In the genomic region with DNA sequence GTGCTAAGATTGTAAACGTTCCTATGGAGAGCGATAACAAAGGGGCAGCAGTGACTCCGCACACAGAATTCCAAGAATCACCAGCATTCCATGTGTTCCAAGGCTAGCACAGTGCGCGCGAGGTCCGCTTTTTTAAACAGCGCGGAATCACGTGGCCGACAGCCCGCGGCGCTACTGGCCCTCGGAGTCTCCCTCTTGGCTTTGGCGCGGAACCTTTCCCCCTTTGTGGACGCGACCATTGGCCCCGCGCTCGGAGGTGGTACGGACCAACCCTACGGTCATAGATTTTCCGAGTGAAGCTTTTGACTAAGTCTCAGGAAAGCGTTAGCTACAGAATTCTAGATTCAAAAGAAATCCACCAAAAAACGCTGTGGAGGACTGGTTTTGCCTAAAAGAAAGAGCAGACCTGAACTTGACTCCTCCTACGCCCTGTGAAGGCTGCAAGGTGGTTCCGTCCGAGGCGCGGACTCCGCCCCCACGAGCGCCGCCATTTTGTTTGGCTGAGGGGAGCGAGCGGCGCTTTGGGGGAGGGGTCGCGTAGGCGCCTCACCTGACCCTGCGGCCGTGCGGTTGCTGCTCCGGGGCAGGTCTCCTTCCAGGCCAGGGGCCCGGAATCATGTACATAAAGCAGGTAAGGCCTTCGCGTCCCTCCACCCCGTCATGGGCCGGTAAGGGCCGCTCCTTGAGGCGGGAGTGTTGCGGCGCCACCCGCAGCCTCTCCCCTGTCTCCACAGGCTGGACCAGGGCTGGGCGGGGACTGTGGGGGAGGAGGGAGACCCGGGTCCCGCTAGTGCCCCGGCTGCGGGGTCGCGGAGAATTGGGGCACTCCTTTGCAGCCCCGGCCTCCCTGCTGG, we compare ENCODE assay signal across 8 cellular contexts. TPM values are rescaled to one million over a fixed set of nuclear protein-coding genes. Genes with fewer than 3 reads are reported as not detected.
DNase-seq lines count a peak whose midpoint lies in the region; ATAC-seq and TF ChIP-seq lines count a peak whose summit lies in the region.

A gene (plus strand): TSS at position 495 of the 854 bp plus-strand sequence. CDS start 122 bp downstream, at position 617.

- peaks cover 5% of the 10 kb centered on the region for H3K27me3 Mint-ChIP-seq in GM23338 (ENCODE audit: insufficient read depth, low read depth, poor library complexity)
- H3K27me3 Mint-ChIP-seq in activated T-helper 2 cell treated with anti-CD3 and anti-CD28 coated beads, Interferon-gamma antibody, Interleukin-2, Interleukin-4, amounts not matched to agents 10 μg/mL and 5 μg/mL and 100 μg/mL, durations not matched to agents 14 hours and 24 hours and 36 hours (ENCODE audit: low read depth) = peaks cover 9% of the 10 kb centered on the region
- peaks cover 6 to 18% (median 14%) of the 10 kb centered on the region in 5 donors for H3K27me3 Mint-ChIP-seq in naive thymus-derived CD8-positive, alpha-beta T cell

- peak within 1 kb of the TSS; percentile 95 for H3K4me3 Mint-ChIP-seq in GM23338
- peak within 1 kb of the TSS; percentile 90 for H3K4me3 Mint-ChIP-seq in activated T-helper 2 cell treated with anti-CD3 and anti-CD28 coated beads, Interferon-gamma antibody, Interleukin-2, Interleukin-4, amounts not matched to agents 10 μg/mL and 5 μg/mL and 100 μg/mL, durations not matched to agents 14 hours and 24 hours and 36 hours (ENCODE audit: low read depth)
- peak within 1 kb of the TSS; percentile 92 to 99 (median 96) for H3K4me3 Mint-ChIP-seq in naive thymus-derived CD8-positive, alpha-beta T cell

- POLR2A ChIA-PET in naive thymus-derived CD8-positive, alpha-beta T cell (lab: Charles Lee) = interaction anchor here (0.6 to 2.9 kb wide), 7 partner anchors 27 to 357 kb away, joined by 3 to 11 read pairs (median 4); a partner anchor contains a TSS

- peak within 1 kb of the TSS; percentile 89 for H3K4me3 ChIP-seq in GM23338
- peak within 1 kb of the TSS; percentile 80 for H3K4me3 ChIP-seq in fibroblast of mammary gland (ENCODE audit: control insufficient read depth, low read depth, low read length)

- H3K36me3 ChIP-seq in GM23338 (ENCODE audit: insufficient read depth) = no peaks in the 10 kb centered on the region; the same call in 1 of the 2 replicates

- TF ChIP-seq CTCF in GM23338 (conservative IDR thresholded peaks at IDR 0.05; ENCODE audit: low read depth in 2 of 2) (no peak), fibroblast of mammary gland (conservative IDR thresholded peaks at IDR 0.05; ENCODE audit: control insufficient read depth, insufficient read depth, low read depth, low read length) (no peak)

- peaks cover 10% of the 10 kb centered on the region; the same call in 2 of the 3 replicates for H3K4me1 Mint-ChIP-seq in GM23338
- H3K4me1 Mint-ChIP-seq in activated T-helper 2 cell treated with anti-CD3 and anti-CD28 coated beads, Interferon-gamma antibody, Interleukin-2, Interleukin-4, amounts not matched to agents 10 μg/mL and 5 μg/mL and 100 μg/mL, durations not matched to agents 14 hours and 24 hours and 36 hours (ENCODE audit: low read depth) = peaks cover 51% of the 10 kb centered on the region
- peaks cover 13 to 47% (median 36%) of the 10 kb centered on the region in 4 donors for H3K4me1 Mint-ChIP-seq in naive thymus-derived CD8-positive, alpha-beta T cell

- peak within 1 kb of the TSS; percentile 61; the same call in 1 of the 2 replicates for H2AFZ ChIP-seq in GM23338

- peaks cover 47% of the 10 kb centered on the region for H3K79me2 ChIP-seq in GM23338 (replicated peaks; ENCODE audit: insufficient read depth)

- DNase-seq in Daoy (ENCODE audit: low read depth) (peak; percentile 96), GM23338 (ENCODE audit: low spot score) (peak; percentile 98), LHCN-M2 (ENCODE audit: low read depth) (peak; percentile 95), RPMI8226 (peak; percentile 91), fibroblast of mammary gland (ENCODE audit: low read depth) (peak; percentile 95)
- DNase-seq in activated T-helper 2 cell treated with anti-CD3 and anti-CD28 coated beads, Interferon-gamma antibody, Interleukin-2, Interleukin-4, amounts not matched to agents 10 μg/mL and 5 μg/mL and 100 μg/mL, durations not matched to agents 14 hours and 24 hours and 36 hours (ENCODE audit: low spot score) = peak; percentile 90
- DNase-seq in naive thymus-derived CD8-positive, alpha-beta T cell = peak; percentile 81 to 98 (median 91)
- DNase-seq in stimulated activated naive CD4-positive, alpha-beta T cell (lab: John Stamatoyannopoulos, UW) = peak; percentile 82 to 95 (median 90)

- peak; percentile 86 for ATAC-seq in GM23338
- peak; percentile 85 to 86 for ATAC-seq in naive thymus-derived CD8-positive, alpha-beta T cell

- peak within 1 kb of the TSS; percentile 97 for H3K27ac ChIP-seq in GM23338 (ENCODE audit: low read depth)

- H3K27me3 ChIP-seq in GM23338 (ENCODE audit: insufficient read depth) = no peaks in the 10 kb centered on the region

- peaks cover 9% of the 10 kb centered on the region for H3K36me3 Mint-ChIP-seq in GM23338 (ENCODE audit: low read depth)
- peaks cover 24% of the 10 kb centered on the region for H3K36me3 Mint-ChIP-seq in activated T-helper 2 cell treated with anti-CD3 and anti-CD28 coated beads, Interferon-gamma antibody, Interleukin-2, Interleukin-4, amounts not matched to agents 10 μg/mL and 5 μg/mL and 100 μg/mL, durations not matched to agents 14 hours and 24 hours and 36 hours (ENCODE audit: low read depth)
- peaks cover 0 to 11% (median 0%) of the 10 kb centered on the region in 3 donors for H3K36me3 Mint-ChIP-seq in naive thymus-derived CD8-positive, alpha-beta T cell

- peak within 1 kb of the TSS; percentile 100 for H3K27ac Mint-ChIP-seq in GM23338
- H3K27ac Mint-ChIP-seq in activated T-helper 2 cell treated with anti-CD3 and anti-CD28 coated beads, Interferon-gamma antibody, Interleukin-2, Interleukin-4, amounts not matched to agents 10 μg/mL and 5 μg/mL and 100 μg/mL, durations not matched to agents 14 hours and 24 hours and 36 hours = peak within 1 kb of the TSS; percentile 98
- H3K27ac Mint-ChIP-seq in naive thymus-derived CD8-positive, alpha-beta T cell = peak within 1 kb of the TSS; percentile 97 to 98 (median 98)

- H3K4me2 ChIP-seq in GM23338 = peak within 1 kb of the TSS; percentile 72

- no peaks in the 10 kb centered on the region for H3K9me3 Mint-ChIP-seq in GM23338
- no peaks in the 10 kb centered on the region for H3K9me3 Mint-ChIP-seq in activated T-helper 2 cell treated with anti-CD3 and anti-CD28 coated beads, Interferon-gamma antibody, Interleukin-2, Interleukin-4, amounts not matched to agents 10 μg/mL and 5 μg/mL and 100 μg/mL, durations not matched to agents 14 hours and 24 hours and 36 hours
- no peaks in the 10 kb centered on the region for H3K9me3 Mint-ChIP-seq in naive thymus-derived CD8-positive, alpha-beta T cell

- H3K9me2 ChIP-seq in GM23338 (ENCODE audit: insufficient read depth) = no peaks in the 10 kb centered on the region

- no peaks in the 10 kb centered on the region; the same call in 1 of the 2 replicates for H3K4me1 ChIP-seq in GM23338 (ENCODE audit: insufficient read depth)

- intact Hi-C loops in activated T-helper 2 cell treated with anti-CD3 and anti-CD28 coated beads, Interferon-gamma antibody, Interleukin-2, Interleukin-4, amounts not matched to agents 10 μg/mL and 5 μg/mL and 100 μg/mL, durations not matched to agents 14 hours and 24 hours and 36 hours (cut with micrococcal nuclease) = loop anchor here (1.0 to 10.0 kb wide), 7 partner anchors 31 to 643 kb away; a partner anchor contains a TSS

- peaks cover 26% of the 10 kb centered on the region for H4K20me1 ChIP-seq in GM23338 (replicated peaks; ENCODE audit: insufficient read depth)

- no peaks in the 10 kb centered on the region for H3F3A ChIP-seq in GM23338 (replicated peaks; ENCODE audit: low read depth)

TF ChIP-seq in GM23338, 12 proteins besides CTCF, POLR2A, EP300 and RAD21:
- TF ChIP-seq, protein P1, sequence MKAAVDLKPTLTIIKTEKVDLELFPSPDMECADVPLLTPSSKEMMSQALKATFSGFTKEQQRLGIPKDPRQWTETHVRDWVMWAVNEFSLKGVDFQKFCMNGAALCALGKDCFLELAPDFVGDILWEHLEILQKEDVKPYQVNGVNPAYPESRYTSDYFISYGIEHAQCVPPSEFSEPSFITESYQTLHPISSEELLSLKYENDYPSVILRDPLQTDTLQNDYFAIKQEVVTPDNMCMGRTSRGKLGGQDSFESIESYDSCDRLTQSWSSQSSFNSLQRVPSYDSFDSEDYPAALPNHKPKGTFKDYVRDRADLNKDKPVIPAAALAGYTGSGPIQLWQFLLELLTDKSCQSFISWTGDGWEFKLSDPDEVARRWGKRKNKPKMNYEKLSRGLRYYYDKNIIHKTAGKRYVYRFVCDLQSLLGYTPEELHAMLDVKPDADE (IDR thresholded peaks at IDR 0.05) = peak; percentile 37; the same call in 1 of the 2 replicates
- TF ChIP-seq STAT1 (IDR thresholded peaks at IDR 0.05; ENCODE audit: unreplicated experiment) (no peak), ZNF114 (CRISPR knock-in tag; IDR thresholded peaks at IDR 0.05) (no peak), POLR2AphosphoS5 (IDR thresholded peaks at IDR 0.05; ENCODE audit: low read depth) (peak; percentile 84)

RNA-seq across cellular contexts. Expression of the gene that starts here (rescaled TPM):
- total RNA-seq in Daoy (2014; rRNA removed; shearing (Covaris generic)) = 39.8 and 43.2 TPM in 2 replicates
- 72.3 and 72.8 TPM in 2 replicates for total RNA-seq in GM23338 (2014; rRNA removed; shearing (Covaris generic))
- 237 and 320 TPM in 2 replicates for polyA plus RNA-seq in GM23338 (2016; fragmentation: Nextera tagmentation; extraction: Ambion mirVana)
- total RNA-seq in LHCN-M2 (2014; rRNA removed) = 34.8 and 44.7 TPM in 2 replicates
- polyA plus RNA-seq in LHCN-M2 (2012) = 12.4 TPM
- total RNA-seq in activated T-helper 2 cell treated with anti-CD3 and anti-CD28 coated beads, Interferon-gamma antibody, Interleukin-2, Interleukin-4, amounts not matched to agents 10 μg/mL and 5 μg/mL and 100 μg/mL, durations not matched to agents 14 hours and 24 hours and 36 hours = 78.4 and 78.8 TPM in 2 replicates
- 10 to 100 TPM; 53.9 to 55.3 TPM for total RNA-seq in naive thymus-derived CD8-positive, alpha-beta T cell
- 10 to 100 TPM; 66.7 to 77.6 (median 70.2) TPM for polyA plus RNA-seq in naive thymus-derived CD8-positive, alpha-beta T cell

Comparison
In these comparisons a context has a peak if more than half of its experiments do, and no peak if none do; other contexts are left out.
1. Peak in every context shown above with its lines: DNase-seq, ATAC-seq, H3K4me3 ChIP-seq and H3K27ac ChIP-seq.